22 cellular contexts compared by ENCODE assay signal in the genomic region with DNA sequence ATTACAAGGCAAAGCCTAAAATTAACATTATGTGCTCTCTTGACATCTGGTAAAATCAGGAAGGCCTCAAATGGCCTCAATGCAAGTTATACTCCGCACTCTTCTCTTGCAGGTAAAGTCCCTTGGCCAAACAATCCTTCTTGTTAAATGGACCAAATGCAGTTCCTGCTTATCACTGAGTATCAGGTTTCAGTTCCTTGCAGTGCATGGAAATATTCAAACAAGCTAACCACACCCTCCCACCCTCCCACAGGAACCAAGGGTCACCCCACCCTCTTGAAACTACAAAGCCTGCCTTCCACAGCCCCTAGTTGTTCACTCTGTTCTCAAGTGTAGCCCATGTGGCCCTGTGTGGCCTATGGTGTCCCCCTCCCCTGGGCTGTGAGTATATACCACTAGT.
DNase-seq lines count a peak whose midpoint lies in the region; ATAC-seq lines count a peak whose summit lies in the region.
"Had no signal": no experiment of that assay in that cellular context is flagged by ENCODE, and none has a peak within 500 bp of the region (broad histone marks: within the 10 kb centered on the region; RNA-seq: fewer than 3 reads in every experiment).

No MANE protein-coding gene starts in this region.

- H3K4me1 Mint-ChIP-seq in memory B cell = peaks cover 8% of the 10 kb centered on the region

- no peak overlapping the region for H3K4me3 Mint-ChIP-seq in memory B cell
- H3K4me3 Mint-ChIP-seq: HFFc6, type B pancreatic cell had no signal

- no peaks in the 10 kb centered on the region for H3K27me3 Mint-ChIP-seq in memory B cell
- H3K27me3 Mint-ChIP-seq: type B pancreatic cell had no signal

- H3K36me3 Mint-ChIP-seq in memory B cell = no peaks in the 10 kb centered on the region
- H3K36me3 Mint-ChIP-seq: type B pancreatic cell had no signal

- ATAC-seq in HG02870 (IDR thresholded peaks at IDR 0.05; ENCODE audit: unreplicated experiment) = peak; percentile 48
- ATAC-seq in memory B cell (ENCODE audit: low read depth) = peak; percentile 26
- ATAC-seq: PC-3 had no signal

- no peak overlapping the region for H3K27ac Mint-ChIP-seq in memory B cell
- H3K27ac Mint-ChIP-seq: HFFc6, type B pancreatic cell had no signal

- peaks cover 5% of the 10 kb centered on the region for H3K9me3 Mint-ChIP-seq in memory B cell

- DNase-seq in DMS153 (lab: John Stamatoyannopoulos, UW) (peak; percentile 53), DMS153 treated with DMSO at 0.1 percent for 48 hours (lab: John Stamatoyannopoulos, UW; ENCODE audit: unreplicated experiment) (no peak), OCI-M1 (lab: John Stamatoyannopoulos, UW) (peak; percentile 21), memory B cell (ENCODE audit: low spot score in 2 of 2) (no peak), D341Med (ENCODE audit: low spot score) (no peak), cerebellar nuclear complex (lab: John Stamatoyannopoulos, UW) (no peak)
- no peak for DNase-seq in stimulated activated CD4-positive, alpha-beta T cell treated with anti-CD3 and anti-CD28 coated beads, Interleukin-2, amount 100 ng/mL, for 48 hours
- DNase-seq: activated CD4-positive, alpha-beta T cell treated with anti-CD3 and anti-CD28 coated beads, Interleukin-2, amount 50 U/mL, for 4 hours; activated CD8-positive, alpha-beta memory T cell treated with anti-CD3 and anti-CD28 coated beads, Interleukin-2, amount 50 U/mL, for 48 hours; activated gamma-delta T cell; adrenal gland; AML-193; COR-L47; HFFc6; IMR-90; NCI-H1694 treated with DMSO at 0.1 percent for 48 hours; PC-3; SHP77; stimulated activated CD4-positive, alpha-beta T cell treated with anti-CD3 and anti-CD28 coated beads, Interleukin-4, amount 100 ng/mL, for 24 hours; stomach had no signal

Comparison
In these comparisons a context has a peak if more than half of its experiments do, and no peak if none do; other contexts are left out.
1. DNase-seq: peak in DMS153 (single experiment) and OCI-M1 (single experiment); none in DMS153 treated with DMSO at 0.1 percent for 48 hours (single experiment), memory B cell (0 of 2), stimulated activated CD4-positive, alpha-beta T cell treated with anti-CD3 and anti-CD28 coated beads, Interleukin-2, amount 100 ng/mL, for 48 hours (0 of 2), D341Med (single experiment) and cerebellar nuclear complex (0 of 2).